In the genomic region with DNA sequence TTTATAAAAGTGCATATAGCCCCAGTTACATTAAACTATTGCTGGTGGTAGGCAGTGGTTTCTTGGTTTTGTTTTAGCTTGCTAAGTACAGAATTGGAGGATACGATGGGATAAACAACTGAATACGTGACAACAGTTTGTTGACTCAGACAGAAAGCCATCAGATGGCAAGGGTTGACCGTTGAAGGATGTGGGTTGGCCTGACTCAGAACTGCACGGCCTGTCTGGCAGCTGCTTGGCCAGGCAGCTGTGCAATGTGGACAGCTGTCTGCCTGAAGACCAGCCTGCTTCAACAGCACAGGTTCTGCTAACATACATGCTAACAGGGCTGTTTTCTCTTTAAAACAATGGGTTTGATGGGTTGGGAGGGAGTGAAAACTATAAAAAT, we compare ENCODE assay signal across 1 cellular context.
TF ChIP-seq lines count a peak whose summit lies in the region.

No MANE protein-coding gene starts in this region.

TF ChIP-seq in WTC11, 78 proteins besides CTCF, POLR2A, EP300 and RAD21 (continued from another document):
- TF ChIP-seq ARID4B (CRISPR knock-in tag; IDR thresholded peaks at IDR 0.05; ENCODE audit: borderline replicate concordance) (no peak), TEAD4 (CRISPR knock-in tag; IDR thresholded peaks at IDR 0.05) (no peak), NR3C1 (CRISPR knock-in tag; conservative IDR thresholded peaks at IDR 0.05; ENCODE audit: low read depth) (no peak), ATF6 (CRISPR knock-in tag; IDR thresholded peaks at IDR 0.05) (no peak), NR1H2 (CRISPR knock-in tag; IDR thresholded peaks at IDR 0.05) (no peak), MLX (CRISPR knock-in tag; IDR thresholded peaks at IDR 0.05) (no peak), MAX (CRISPR knock-in tag; IDR thresholded peaks at IDR 0.05) (no peak), ETV6 (CRISPR knock-in tag; IDR thresholded peaks at IDR 0.05) (no peak), MXD4 (CRISPR knock-in tag; IDR thresholded peaks at IDR 0.05; ENCODE audit: borderline replicate concordance) (no peak)
